1 cellular context compared by ENCODE assay signal in genomic region chr10:44974082-44974627, GRCh38.
TF ChIP-seq lines count a peak whose summit lies in the region.

No MANE protein-coding gene starts in this region.

TF ChIP-seq in HepG2, 621 proteins besides CTCF, POLR2A, EP300 and RAD21:
- TF ChIP-seq THRA (CRISPR knock-in tag; IDR thresholded peaks at IDR 0.05; ENCODE audit: borderline replicate concordance) (no peak), SPEN (CRISPR knock-in tag; IDR thresholded peaks at IDR 0.05; ENCODE audit: low read depth) (0 out of 2 replicates have a peak, but pooled peaks have one; percentile 11), SOX5 (CRISPR knock-in tag; IDR thresholded peaks at IDR 0.05; ENCODE audit: borderline replicate concordance) (no peak), SIN3A (IDR thresholded peaks at IDR 0.05; ENCODE audit: borderline replicate concordance, low read depth, low read length) (no peak), ZNF563 (CRISPR knock-in tag; IDR thresholded peaks at IDR 0.05) (no peak; the same call in 1 of the 2 replicates), ERF (CRISPR knock-in tag; IDR thresholded peaks at IDR 0.05) (peak; percentile 3; the same call in 1 of the 2 replicates), IKZF5 (CRISPR knock-in tag; IDR thresholded peaks at IDR 0.05) (no peak; the same call in 1 of the 2 replicates), ZNF782 (CRISPR knock-in tag; IDR thresholded peaks at IDR 0.05; ENCODE audit: borderline replicate concordance) (0 out of 2 replicates have a peak, but pooled peaks have one; percentile 13), MED1 (CRISPR knock-in tag; IDR thresholded peaks at IDR 0.05) (no peak), SSRP1 (CRISPR knock-in tag; IDR thresholded peaks at IDR 0.05) (peak; percentile 59; the same call in 1 of the 2 replicates), ZNF138 (CRISPR knock-in tag; IDR thresholded peaks at IDR 0.05; ENCODE audit: low read depth) (0 out of 2 replicates have a peak, but pooled peaks have one; percentile 12), ZSCAN9 (CRISPR knock-in tag; IDR thresholded peaks at IDR 0.05; ENCODE audit: borderline replicate concordance) (no peak), ZNF790 (CRISPR knock-in tag; IDR thresholded peaks at IDR 0.05; ENCODE audit: borderline replicate concordance) (no peak), LBX2 (CRISPR knock-in tag; IDR thresholded peaks at IDR 0.05; ENCODE audit: borderline replicate concordance) (no peak)
- TF ChIP-seq, protein P1, sequence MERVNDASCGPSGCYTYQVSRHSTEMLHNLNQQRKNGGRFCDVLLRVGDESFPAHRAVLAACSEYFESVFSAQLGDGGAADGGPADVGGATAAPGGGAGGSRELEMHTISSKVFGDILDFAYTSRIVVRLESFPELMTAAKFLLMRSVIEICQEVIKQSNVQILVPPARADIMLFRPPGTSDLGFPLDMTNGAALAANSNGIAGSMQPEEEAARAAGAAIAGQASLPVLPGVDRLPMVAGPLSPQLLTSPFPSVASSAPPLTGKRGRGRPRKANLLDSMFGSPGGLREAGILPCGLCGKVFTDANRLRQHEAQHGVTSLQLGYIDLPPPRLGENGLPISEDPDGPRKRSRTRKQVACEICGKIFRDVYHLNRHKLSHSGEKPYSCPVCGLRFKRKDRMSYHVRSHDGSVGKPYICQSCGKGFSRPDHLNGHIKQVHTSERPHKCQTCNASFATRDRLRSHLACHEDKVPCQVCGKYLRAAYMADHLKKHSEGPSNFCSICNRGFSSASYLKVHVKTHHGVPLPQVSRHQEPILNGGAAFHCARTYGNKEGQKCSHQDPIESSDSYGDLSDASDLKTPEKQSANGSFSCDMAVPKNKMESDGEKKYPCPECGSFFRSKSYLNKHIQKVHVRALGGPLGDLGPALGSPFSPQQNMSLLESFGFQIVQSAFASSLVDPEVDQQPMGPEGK (CRISPR knock-in tag; IDR thresholded peaks at IDR 0.05), result no peak
- TF ChIP-seq, protein P2, sequence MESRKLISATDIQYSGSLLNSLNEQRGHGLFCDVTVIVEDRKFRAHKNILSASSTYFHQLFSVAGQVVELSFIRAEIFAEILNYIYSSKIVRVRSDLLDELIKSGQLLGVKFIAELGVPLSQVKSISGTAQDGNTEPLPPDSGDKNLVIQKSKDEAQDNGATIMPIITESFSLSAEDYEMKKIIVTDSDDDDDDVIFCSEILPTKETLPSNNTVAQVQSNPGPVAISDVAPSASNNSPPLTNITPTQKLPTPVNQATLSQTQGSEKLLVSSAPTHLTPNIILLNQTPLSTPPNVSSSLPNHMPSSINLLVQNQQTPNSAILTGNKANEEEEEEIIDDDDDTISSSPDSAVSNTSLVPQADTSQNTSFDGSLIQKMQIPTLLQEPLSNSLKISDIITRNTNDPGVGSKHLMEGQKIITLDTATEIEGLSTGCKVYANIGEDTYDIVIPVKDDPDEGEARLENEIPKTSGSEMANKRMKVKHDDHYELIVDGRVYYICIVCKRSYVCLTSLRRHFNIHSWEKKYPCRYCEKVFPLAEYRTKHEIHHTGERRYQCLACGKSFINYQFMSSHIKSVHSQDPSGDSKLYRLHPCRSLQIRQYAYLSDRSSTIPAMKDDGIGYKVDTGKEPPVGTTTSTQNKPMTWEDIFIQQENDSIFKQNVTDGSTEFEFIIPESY (CRISPR knock-in tag; IDR thresholded peaks at IDR 0.05), result no peak
